8 cellular contexts compared by ENCODE assay signal in the genomic region with DNA sequence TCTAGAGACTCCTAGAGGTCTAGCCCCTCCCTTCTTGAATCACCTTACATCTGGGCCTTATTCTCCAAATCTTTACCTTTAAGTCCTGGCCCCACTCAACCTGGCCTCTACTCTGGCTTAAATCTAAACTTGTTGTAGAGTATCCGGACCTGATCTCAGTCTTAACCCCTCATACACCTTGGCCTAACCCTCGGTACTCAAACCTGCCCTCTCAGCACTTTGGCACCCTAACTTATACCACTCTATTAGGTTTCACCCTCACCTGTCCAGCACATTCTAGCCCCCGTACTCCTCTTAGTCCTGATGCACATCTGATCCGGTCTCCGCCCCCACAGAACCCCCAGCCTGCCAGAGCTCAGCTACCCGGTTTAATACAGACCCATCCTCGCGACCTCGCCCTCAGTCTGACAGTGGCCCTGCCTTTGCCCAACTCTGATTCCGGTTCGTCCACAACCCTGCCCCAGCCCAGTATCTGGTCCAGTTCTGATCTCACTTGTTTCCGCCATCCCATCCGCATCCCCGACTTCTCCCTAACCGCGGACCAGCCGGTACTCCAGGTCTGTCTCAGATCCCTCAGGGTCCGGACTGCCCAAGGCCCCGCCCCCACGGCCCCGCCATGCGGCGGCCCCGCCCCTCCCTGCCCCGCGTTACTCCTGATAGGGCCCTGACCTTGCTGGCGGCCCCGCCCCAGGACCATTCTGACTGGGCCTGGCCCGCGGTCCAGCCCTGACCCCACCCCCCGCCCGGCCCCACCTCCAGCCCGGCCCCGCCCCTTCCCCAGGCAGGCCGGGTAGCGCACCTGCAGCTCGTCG. TPM values are rescaled to one million over a fixed set of nuclear protein-coding genes. Genes with fewer than 3 reads are reported as not detected.
DNase-seq lines count a peak whose midpoint lies in the region; ATAC-seq, FAIRE-seq and TF ChIP-seq lines count a peak whose summit lies in the region.

No MANE protein-coding gene starts in this region.

- no TSS peak for BruUV-seq in mammary epithelial cell (replicated peaks; lab: Mats Ljungman, UMichigan)

- H3K4me1 Mint-ChIP-seq in WTC11, result peaks cover 24% of the 10 kb centered on the region

- H3K36me3 Mint-ChIP-seq in WTC11, result no peaks in the 10 kb centered on the region

- FAIRE-seq in GM18507 (lab: Jason Lieb, UNC), result peak; percentile 69

- H3K27ac Mint-ChIP-seq in WTC11, result peak overlapping the region; percentile 60; the same call in 1 of the 2 replicates

- H3K4me1 ChIP-seq in mammary epithelial cell (ENCODE audit: insufficient read depth, low read length) (peaks cover 17% of the 10 kb centered on the region), skeletal muscle tissue (ENCODE audit: control insufficient read depth in 3 of 3, insufficient read depth in 3 of 3, low read length in 3 of 3) (peaks cover 30 to 44% (median 40%) of the 10 kb centered on the region in 3 donors)

- in situ Hi-C loops in mammary epithelial cell (cut with MboI; ENCODE audit: low sequenced_read_pairs in 2 of 2), result no loop called here

- H3K9me3 ChIP-seq in mammary epithelial cell (replicated peaks; ENCODE audit: insufficient read depth, low read length), result no peaks in the 10 kb centered on the region
- H3K9me3 ChIP-seq in skeletal muscle tissue (ENCODE audit: control insufficient read depth in 3 of 3, low read length in 3 of 3), result no peaks in the 10 kb centered on the region

- ATAC-seq in HG03066 (IDR thresholded peaks at IDR 0.05; ENCODE audit: low read depth, unreplicated experiment), result peak; percentile 74
- ATAC-seq in WTC11, result peak; percentile 82
- no peak for ATAC-seq in GM18858 (IDR thresholded peaks at IDR 0.05; ENCODE audit: unreplicated experiment)

- 22% methylated on average over 13 of the region's 38 CpGs for WGBS in mammary epithelial cell (ENCODE audit: low coverage, missing lambda C conversion rate)

- H3K79me2 ChIP-seq in mammary epithelial cell (ENCODE audit: insufficient read depth, low read length), result no peaks in the 10 kb centered on the region

- POLR2A ChIA-PET in WTC11 (lab: Charles Lee), result interaction anchor here (0.6 to 2.2 kb wide), 7 partner anchors 15 to 1051 kb away, joined by 3 to 16 read pairs (median 3); no protein-coding TSS in a partner anchor

- H3K9ac ChIP-seq in mammary epithelial cell (ENCODE audit: insufficient read depth, low read length) (no peak overlapping the region), skeletal muscle tissue (ENCODE audit: low read depth in 1 of 3, low read length in 3 of 3) (peak overlapping the region; percentile 55 to 81 (median 80))

- intact Hi-C loops in mammary epithelial cell (cut with micrococcal nuclease), result loop anchor here (1.0 kb wide), 1 partner anchor 53 kb away; no protein-coding TSS in a partner anchor

- H3K27me3 ChIP-seq in mammary epithelial cell (ENCODE audit: insufficient read depth, low read length) (no peaks in the 10 kb centered on the region), skeletal muscle tissue (ENCODE audit: control insufficient read depth in 3 of 3, insufficient read depth in 3 of 3, low read length in 3 of 3) (no peaks in the 10 kb centered on the region)

- peaks cover 5% of the 10 kb centered on the region; the same call in 1 of the 2 replicates for H3K27me3 Mint-ChIP-seq in WTC11 (ENCODE audit: low read depth)

- peak overlapping the region; percentile 30 to 95 (median 74) for H3K4me3 ChIP-seq in mammary epithelial cell (replicated peaks in 1 of 3; ENCODE audit: insufficient read depth in 1 of 3, low read depth in 2 of 3, low read length in 3 of 3)
- H3K4me3 ChIP-seq in skeletal muscle tissue (ENCODE audit: low read length in 3 of 3), result peak overlapping the region; percentile 75 to 88 (median 82)

- peak overlapping the region; percentile 86 for H2AFZ ChIP-seq in mammary epithelial cell (ENCODE audit: low read depth, low read length)

- H4K20me1 ChIP-seq in mammary epithelial cell (ENCODE audit: insufficient read depth, low read length), result no peaks in the 10 kb centered on the region

- dilution Hi-C loops in mammary epithelial cell (cut with HindIII; ENCODE audit: low sequenced_read_pairs), result no loop called here

- H3K4me3 Mint-ChIP-seq in WTC11, result peak overlapping the region; percentile 90

- no peaks in the 10 kb centered on the region for H3K9me3 Mint-ChIP-seq in WTC11

- H3K4me2 ChIP-seq in mammary epithelial cell (ENCODE audit: insufficient read depth, low read depth, low read length), result peak overlapping the region; percentile 97

- no peak overlapping the region for H3K27ac ChIP-seq in mammary epithelial cell (ENCODE audit: insufficient read depth, low read depth, low read length)
- no peak overlapping the region for H3K27ac ChIP-seq in skeletal muscle tissue (ENCODE audit: low read depth, low read length)

- H3K36me3 ChIP-seq in mammary epithelial cell (ENCODE audit: insufficient read depth, low read length) (no peaks in the 10 kb centered on the region), skeletal muscle tissue (ENCODE audit: control insufficient read depth in 3 of 3, insufficient read depth in 3 of 3, low read length in 3 of 3) (no peaks in the 10 kb centered on the region)

- CTCF ChIA-PET in WTC11 (lab: Charles Lee), result interaction anchor here (0.7 to 3.4 kb wide), 18 partner anchors 8 to 1107 kb away, joined by 3 to 33 read pairs (median 10); a partner anchor contains a TSS
- CTCF ChIA-PET in mammary epithelial cell (lab: Charles Lee; ENCODE audit: low non-redundant PET), result interaction anchor here (1.2 kb wide), 1 partner anchor 53 kb away, joined by 7 read pairs; no protein-coding TSS in a partner anchor

- no peak for TF ChIP-seq CTCF in WTC11 (IDR thresholded peaks at IDR 0.05)
- no peak for TF ChIP-seq CTCF in mammary epithelial cell (conservative IDR thresholded peaks at IDR 0.05 in 1 of 2, IDR thresholded peaks at IDR 0.05 in 1 of 2; ENCODE audit: extremely low read depth in 1 of 2, insufficient read depth in 1 of 2, low read depth in 1 of 2, low read length in 2 of 2)

- DNase-seq in GM18507 (ENCODE audit: extremely low spot score, insufficient read length, low read depth) (peak; percentile 92), NCI-H2196 (lab: John Stamatoyannopoulos, UW; ENCODE audit: unreplicated experiment) (peak; percentile 91), WTC11 (ENCODE audit: low spot score) (peak; percentile 92), mammary epithelial cell (peak; percentile 83), iPS-NIHi11 (ENCODE audit: low spot score) (peak; percentile 99)

TF ChIP-seq in WTC11, 78 proteins besides CTCF, POLR2A, EP300 and RAD21:
- TF ChIP-seq, protein P1, sequence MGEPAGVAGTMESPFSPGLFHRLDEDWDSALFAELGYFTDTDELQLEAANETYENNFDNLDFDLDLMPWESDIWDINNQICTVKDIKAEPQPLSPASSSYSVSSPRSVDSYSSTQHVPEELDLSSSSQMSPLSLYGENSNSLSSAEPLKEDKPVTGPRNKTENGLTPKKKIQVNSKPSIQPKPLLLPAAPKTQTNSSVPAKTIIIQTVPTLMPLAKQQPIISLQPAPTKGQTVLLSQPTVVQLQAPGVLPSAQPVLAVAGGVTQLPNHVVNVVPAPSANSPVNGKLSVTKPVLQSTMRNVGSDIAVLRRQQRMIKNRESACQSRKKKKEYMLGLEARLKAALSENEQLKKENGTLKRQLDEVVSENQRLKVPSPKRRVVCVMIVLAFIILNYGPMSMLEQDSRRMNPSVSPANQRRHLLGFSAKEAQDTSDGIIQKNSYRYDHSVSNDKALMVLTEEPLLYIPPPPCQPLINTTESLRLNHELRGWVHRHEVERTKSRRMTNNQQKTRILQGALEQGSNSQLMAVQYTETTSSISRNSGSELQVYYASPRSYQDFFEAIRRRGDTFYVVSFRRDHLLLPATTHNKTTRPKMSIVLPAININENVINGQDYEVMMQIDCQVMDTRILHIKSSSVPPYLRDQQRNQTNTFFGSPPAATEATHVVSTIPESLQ (CRISPR knock-in tag; IDR thresholded peaks at IDR 0.05), result no peak
- TF ChIP-seq, protein P2, sequence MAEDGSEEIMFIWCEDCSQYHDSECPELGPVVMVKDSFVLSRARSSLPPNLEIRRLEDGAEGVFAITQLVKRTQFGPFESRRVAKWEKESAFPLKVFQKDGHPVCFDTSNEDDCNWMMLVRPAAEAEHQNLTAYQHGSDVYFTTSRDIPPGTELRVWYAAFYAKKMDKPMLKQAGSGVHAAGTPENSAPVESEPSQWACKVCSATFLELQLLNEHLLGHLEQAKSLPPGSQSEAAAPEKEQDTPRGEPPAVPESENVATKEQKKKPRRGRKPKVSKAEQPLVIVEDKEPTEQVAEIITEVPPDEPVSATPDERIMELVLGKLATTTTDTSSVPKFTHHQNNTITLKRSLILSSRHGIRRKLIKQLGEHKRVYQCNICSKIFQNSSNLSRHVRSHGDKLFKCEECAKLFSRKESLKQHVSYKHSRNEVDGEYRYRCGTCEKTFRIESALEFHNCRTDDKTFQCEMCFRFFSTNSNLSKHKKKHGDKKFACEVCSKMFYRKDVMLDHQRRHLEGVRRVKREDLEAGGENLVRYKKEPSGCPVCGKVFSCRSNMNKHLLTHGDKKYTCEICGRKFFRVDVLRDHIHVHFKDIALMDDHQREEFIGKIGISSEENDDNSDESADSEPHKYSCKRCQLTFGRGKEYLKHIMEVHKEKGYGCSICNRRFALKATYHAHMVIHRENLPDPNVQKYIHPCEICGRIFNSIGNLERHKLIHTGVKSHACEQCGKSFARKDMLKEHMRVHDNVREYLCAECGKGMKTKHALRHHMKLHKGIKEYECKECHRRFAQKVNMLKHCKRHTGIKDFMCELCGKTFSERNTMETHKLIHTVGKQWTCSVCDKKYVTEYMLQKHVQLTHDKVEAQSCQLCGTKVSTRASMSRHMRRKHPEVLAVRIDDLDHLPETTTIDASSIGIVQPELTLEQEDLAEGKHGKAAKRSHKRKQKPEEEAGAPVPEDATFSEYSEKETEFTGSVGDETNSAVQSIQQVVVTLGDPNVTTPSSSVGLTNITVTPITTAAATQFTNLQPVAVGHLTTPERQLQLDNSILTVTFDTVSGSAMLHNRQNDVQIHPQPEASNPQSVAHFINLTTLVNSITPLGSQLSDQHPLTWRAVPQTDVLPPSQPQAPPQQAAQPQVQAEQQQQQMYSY (CRISPR knock-in tag; IDR thresholded peaks at IDR 0.05), result peak; percentile 81

RNA-seq across cellular contexts. Expression of a gene that starts 1.4 kb away (rescaled TPM):
- total RNA-seq in WTC11 (2021), result 10.7 to 13.6 TPM (median 11.0 TPM) in 3 replicates
- total RNA-seq in mammary epithelial cell, result 1 to 10 TPM; 4.2 to 5.6 TPM
- 2.9 TPM for polyA plus RNA-seq in mammary epithelial cell
- polyA minus RNA-seq in mammary epithelial cell, result 4.0 TPM
- total RNA-seq in skeletal muscle tissue, result 3.1 TPM
